ENCODE assay signal across 21 cellular contexts in the genomic region with DNA sequence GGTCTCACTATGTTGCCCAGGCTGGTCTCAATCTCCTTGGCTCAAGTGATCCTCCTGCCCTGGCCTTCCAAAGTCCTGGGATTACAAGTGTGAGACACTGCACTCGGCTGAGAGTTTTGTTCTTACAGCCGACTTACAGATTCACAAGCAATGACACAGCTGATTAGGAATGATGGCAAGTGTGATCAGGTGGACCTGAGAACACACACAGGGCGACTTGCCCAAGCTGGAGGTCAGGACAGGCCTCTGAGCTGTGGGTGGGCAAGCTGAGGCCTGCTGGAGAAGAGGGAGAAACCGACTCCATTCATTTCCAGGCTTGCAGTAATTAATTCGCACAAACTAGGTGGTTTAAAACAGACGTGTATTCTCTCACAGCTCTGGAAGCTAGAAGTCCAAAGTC. TPM values are rescaled to one million over a fixed set of nuclear protein-coding genes. Genes with fewer than 3 reads are reported as not detected.
DNase-seq lines count a peak whose midpoint lies in the region; ATAC-seq, FAIRE-seq and TF ChIP-seq lines count a peak whose summit lies in the region.
"Had no signal": no experiment of that assay in that cellular context is flagged by ENCODE, and none has a peak within 500 bp of the region (broad histone marks: within the 10 kb centered on the region; RNA-seq: fewer than 3 reads in every experiment).

No MANE protein-coding gene starts in this region.

- H2AFZ ChIP-seq in HepG2 (ENCODE audit: low read length) (no peak overlapping the region), mammary epithelial cell (ENCODE audit: low read depth, low read length) (peak overlapping the region; percentile 4)
- H2AFZ ChIP-seq: GM23248, PC-9 had no signal

- no peak for TF ChIP-seq CTCF in HepG2 (CRISPR knock-in tag; IDR thresholded peaks at IDR 0.05)
- TF ChIP-seq CTCF in right lobe of liver (IDR thresholded peaks at IDR 0.05): no peak
- TF ChIP-seq CTCF in mammary epithelial cell (conservative IDR thresholded peaks at IDR 0.05 in 1 of 2, IDR thresholded peaks at IDR 0.05 in 1 of 2; ENCODE audit: extremely low read depth in 1 of 2, insufficient read depth in 1 of 2, low read depth in 1 of 2, low read length in 2 of 2): no peak
- TF ChIP-seq CTCF in foreskin keratinocyte (conservative IDR thresholded peaks at IDR 0.05): no peak

- ATAC-seq in HepG2: peak; percentile 23; the same call in 1 of the 3 replicates
- no peak for ATAC-seq in right lobe of liver
- peak; percentile 75 for ATAC-seq in foreskin keratinocyte
- no peak for ATAC-seq in left colon
- ATAC-seq in HG02981 (IDR thresholded peaks at IDR 0.05; ENCODE audit: unreplicated experiment): no peak
- ATAC-seq: CD8-positive, alpha-beta T cell; HCT116 had no signal

- BruUV-seq in HepG2 (replicated peaks; lab: Mats Ljungman, UMichigan) (no TSS peak), mammary epithelial cell (replicated peaks; lab: Mats Ljungman, UMichigan) (no TSS peak)

- no peak for TF ChIP-seq EP300 in HepG2 (IDR thresholded peaks at IDR 0.05; ENCODE audit: low read depth in 2 of 2, low read length in 2 of 2)
- no peak for TF ChIP-seq EP300 in HepG2 (CRISPR knock-in tag; IDR thresholded peaks at IDR 0.05; ENCODE audit: borderline replicate concordance)

- POLR2A ChIA-PET in HepG2 (lab: Yijun Ruan, JAX): interaction anchor here (0.9 kb wide), 1 partner anchor 18 kb away, joined by 3 read pairs; no protein-coding TSS in a partner anchor

- no peaks in the 10 kb centered on the region for H3K36me3 ChIP-seq in HepG2 (replicated peaks in 1 of 2; ENCODE audit: control insufficient read depth in 1 of 2, insufficient read depth in 2 of 2, low read length in 2 of 2)
- H3K36me3 ChIP-seq in right lobe of liver: no peaks in the 10 kb centered on the region
- H3K36me3 ChIP-seq in mammary epithelial cell (ENCODE audit: insufficient read depth, low read length): no peaks in the 10 kb centered on the region
- no peaks in the 10 kb centered on the region for H3K36me3 ChIP-seq in small intestine (ENCODE audit: control insufficient read depth in 2 of 2, insufficient read depth in 2 of 2, low read length in 2 of 2)
- H3K36me3 ChIP-seq: BLaER1 had no signal

- no peak overlapping the region for H3K4me3 ChIP-seq in HepG2 (replicated peaks in 1 of 3; ENCODE audit: insufficient read depth in 1 of 3, low read depth in 2 of 3, low read length in 3 of 3)
- no peak overlapping the region for H3K4me3 ChIP-seq in right lobe of liver
- H3K4me3 ChIP-seq in mammary epithelial cell (replicated peaks in 1 of 3; ENCODE audit: insufficient read depth in 1 of 3, low read depth in 2 of 3, low read length in 3 of 3): no peak overlapping the region
- no peak overlapping the region for H3K4me3 ChIP-seq in small intestine (ENCODE audit: low read depth in 1 of 2, low read length in 2 of 2)
- H3K4me3 ChIP-seq: BLaER1, GM23248, PC-9, SK-N-MC had no signal

- no peaks in the 10 kb centered on the region for H3K79me2 ChIP-seq in HepG2 (ENCODE audit: insufficient read depth, low read length)
- H3K79me2 ChIP-seq in mammary epithelial cell (ENCODE audit: insufficient read depth, low read length): no peaks in the 10 kb centered on the region

- peaks cover 1 to 17% of the 10 kb centered on the region in 2 experiments; a peak in 3 of 5 replicates for H3K27me3 ChIP-seq in HepG2 (ENCODE audit: control insufficient read depth in 1 of 2, insufficient read depth in 2 of 2, low read length in 2 of 2)
- no peaks in the 10 kb centered on the region for H3K27me3 ChIP-seq in right lobe of liver
- no peaks in the 10 kb centered on the region for H3K27me3 ChIP-seq in mammary epithelial cell (ENCODE audit: insufficient read depth, low read length)
- no peaks in the 10 kb centered on the region for H3K27me3 ChIP-seq in foreskin keratinocyte
- H3K27me3 ChIP-seq in small intestine (ENCODE audit: control insufficient read depth in 2 of 2, insufficient read depth in 2 of 2, low read length in 2 of 2): no peaks in the 10 kb centered on the region
- H3K27me3 ChIP-seq: BLaER1 had no signal

- H3K4me1 ChIP-seq in HepG2 (ENCODE audit: insufficient read depth, low read length): peaks cover 15% of the 10 kb centered on the region; the same call in 1 of the 2 replicates
- no peaks in the 10 kb centered on the region for H3K4me1 ChIP-seq in right lobe of liver
- peaks cover 17% of the 10 kb centered on the region for H3K4me1 ChIP-seq in mammary epithelial cell (ENCODE audit: insufficient read depth, low read length)
- H3K4me1 ChIP-seq in foreskin keratinocyte: peaks cover 8% of the 10 kb centered on the region
- no peaks in the 10 kb centered on the region for H3K4me1 ChIP-seq in small intestine (ENCODE audit: control insufficient read depth in 2 of 2, insufficient read depth in 1 of 2, low read depth in 1 of 2, low read length in 1 of 2)

- TF ChIP-seq RAD21 in HepG2 (CRISPR knock-in tag; IDR thresholded peaks at IDR 0.05): no peak

- H3K4me2 ChIP-seq in HepG2 (ENCODE audit: low read depth, low read length): no peak overlapping the region
- peak overlapping the region; percentile 58 for H3K4me2 ChIP-seq in mammary epithelial cell (ENCODE audit: insufficient read depth, low read depth, low read length)
- H3K4me2 ChIP-seq: BLaER1, PC-9 had no signal

- H3K9ac ChIP-seq in HepG2 (ENCODE audit: insufficient read depth, low read depth, low read length) (no peak overlapping the region), mammary epithelial cell (ENCODE audit: insufficient read depth, low read length) (no peak overlapping the region)
- H3K9ac ChIP-seq: BLaER1, GM23248 had no signal

- TF ChIP-seq POLR2A in HepG2 (IDR thresholded peaks at IDR 0.05; ENCODE audit: insufficient read depth in 1 of 2, low read depth in 2 of 2, low read length in 2 of 2): no peak
- no peak for TF ChIP-seq POLR2A in right lobe of liver (IDR thresholded peaks at IDR 0.05)

- H3K27ac ChIP-seq in HepG2 (ENCODE audit: extremely low read length, insufficient read depth, low read length) (no peak overlapping the region), right lobe of liver (no peak overlapping the region), mammary epithelial cell (ENCODE audit: insufficient read depth, low read depth, low read length) (peak overlapping the region; percentile 1), foreskin keratinocyte (no peak overlapping the region), small intestine (ENCODE audit: low read depth in 1 of 2, low read length in 1 of 2) (no peak overlapping the region)
- H3K27ac ChIP-seq: BLaER1, GM23248, PC-9, SK-N-MC had no signal

- in situ Hi-C loops in HepG2 (cut with HindIII; ENCODE audit: extremely low pct_ligation_motif_present, low pct_unique_long_range_greater_than_20kb): no loop called here
- in situ Hi-C loops in mammary epithelial cell (cut with MboI; ENCODE audit: low sequenced_read_pairs in 2 of 2): no loop called here

- dilution Hi-C loops in mammary epithelial cell (cut with HindIII; ENCODE audit: low sequenced_read_pairs): no loop called here

- CTCF ChIA-PET in HepG2 (lab: Yijun Ruan, JAX; ENCODE audit: low intra/inter-chr PET ratio, low total read pairs) (no interaction called here), mammary epithelial cell (lab: Charles Lee; ENCODE audit: low non-redundant PET) (interaction anchor here (0.6 kb wide), 1 partner anchor 1264 kb away, joined by 6 read pairs; no protein-coding TSS in a partner anchor)

- H3K9me3 ChIP-seq in HepG2 (ENCODE audit: low read length) (no peaks in the 10 kb centered on the region), right lobe of liver (no peaks in the 10 kb centered on the region), mammary epithelial cell (replicated peaks; ENCODE audit: insufficient read depth, low read length) (no peaks in the 10 kb centered on the region), small intestine (ENCODE audit: control insufficient read depth, low read depth) (no peaks in the 10 kb centered on the region)
- H3K9me3 ChIP-seq: BLaER1 had no signal

- no peak for DNase-seq in HepG2 (ENCODE audit: low spot score)
- no peak for DNase-seq in right lobe of liver
- DNase-seq in mammary epithelial cell: peak; percentile 96
- peak; percentile 97 for DNase-seq in foreskin keratinocyte
- no peak for DNase-seq in left colon
- no peak for DNase-seq in T-helper 1 cell
- DNase-seq in small intestine: no peak
- DNase-seq: CD8-positive, alpha-beta T cell; DMS79 treated with DMSO at 0.1 percent for 48 hours; GM23248; Kasumi-1; NCI-H187; NCI-H345; NCI-H526 treated with DMSO at 0.1 percent for 48 hours; PC-9 had no signal

- WGBS in HepG2 (ENCODE audit: low lambda C conversion rate): 0% methylated on average over 6 of the region's 6 CpGs
- 52% methylated on average over 5 of the region's 6 CpGs for WGBS in right lobe of liver (ENCODE audit: insufficient coverage, low coverage, low lambda C conversion rate, missing lambda C conversion rate)
- WGBS in mammary epithelial cell (ENCODE audit: low coverage, missing lambda C conversion rate): 3% methylated on average over 6 of the region's 6 CpGs
- WGBS in small intestine, 3 donors: 42 to 74% (median 51%) methylated on average over 6 of the region's 6 CpGs

- FAIRE-seq in HepG2 (lab: Jason Lieb, UNC) (no peak), small intestine (lab: Jason Lieb, UNC) (no peak)
- FAIRE-seq: G401.6, GM12892 had no signal

- no peaks in the 10 kb centered on the region for H4K20me1 ChIP-seq in HepG2 (ENCODE audit: insufficient read depth, low read length)
- H4K20me1 ChIP-seq in mammary epithelial cell (ENCODE audit: insufficient read depth, low read length): no peaks in the 10 kb centered on the region
- H4K20me1 ChIP-seq: BLaER1 had no signal

- intact Hi-C loops in HepG2 (cut with micrococcal nuclease; ENCODE audit: unreplicated experiment) (no loop called here), right lobe of liver (cut with DNase I) (no loop called here), mammary epithelial cell (cut with micrococcal nuclease) (loop anchor here (1.0 kb wide), 3 partner anchors 8 to 30 kb away; a partner anchor contains a TSS), left colon (cut with DNase I, micrococcal nuclease) (no loop called here)

RNA-seq across cellular contexts. Expression of a gene that starts 8.1 kb away (rescaled TPM):
- total RNA-seq in HepG2 (2016; rRNA removed; fragmentation: Illumina TruSeq; extraction: Trizol) (9.3 and 19.0 TPM in 2 replicates), right lobe of liver (10 to 100 TPM in 4 of 6 experiments, 1 to 10 TPM in 2; 8.1 to 19.7 (median 11.8) TPM), mammary epithelial cell (10 to 100 TPM; 20.7 to 28.9 TPM), foreskin keratinocyte (23.0 and 25.2 TPM in 2 replicates), left colon (10 to 100 TPM; 87.0 to 93.9 TPM)
- 20.9 and 26.1 TPM in 2 replicates for total RNA-seq in HepG2 (2016; cell fraction: cytosol; rRNA removed; fragmentation: Illumina TruSeq; extraction: Trizol; ENCODE audit: low read depth)
- 8.3 and 18.7 TPM in 2 replicates for total RNA-seq in HepG2 (2016; cell fraction: insoluble cytoplasmic fraction; rRNA removed; fragmentation: Illumina TruSeq; extraction: Trizol)
- total RNA-seq in HepG2 (2016; cell fraction: membrane; rRNA removed; fragmentation: Illumina TruSeq; extraction: Trizol): 35.4 and 38.3 TPM in 2 replicates
- 17.2 TPM in 2 replicates for total RNA-seq in HepG2 (2016; cell fraction: nucleus; rRNA removed; fragmentation: Illumina TruSeq; extraction: Trizol)
- polyA plus RNA-seq in HepG2 (2011; rRNA removed) (17.8 and 22.9 TPM in 2 replicates), mammary epithelial cell (16.9 TPM), foreskin keratinocyte (28.6 and 29.7 TPM in 2 replicates), small intestine (100 to 1,000 TPM in 2 of 3 donors, 10 to 100 TPM in 1; 49.0 to 181 (median 161) TPM)
- 16.1 and 23.3 TPM in 2 replicates for polyA plus RNA-seq in HepG2 (2011; cell fraction: cytosol; rRNA removed)
- 60.1 and 73.0 TPM in 2 replicates for polyA plus RNA-seq in HepG2 (2011; cell fraction: nucleus; rRNA removed)
- polyA plus RNA-seq in HepG2 (2012): 16.8 and 18.5 TPM in 2 replicates
- 22.2 and 28.5 TPM in 2 replicates for polyA plus RNA-seq in HepG2 (2016; cell fraction: cytosol; fragmentation: Illumina TruSeq; extraction: Trizol; ENCODE audit: low read depth)
- polyA plus RNA-seq in HepG2 (2016; cell fraction: insoluble cytoplasmic fraction; fragmentation: Illumina TruSeq; extraction: Trizol; ENCODE audit: low read depth): 11.1 and 14.6 TPM in 2 replicates
- 29.9 and 35.4 TPM in 2 replicates for polyA plus RNA-seq in HepG2 (2016; cell fraction: membrane; fragmentation: Illumina TruSeq; extraction: Trizol; ENCODE audit: low read depth)
- 35.0 and 45.7 TPM in 2 replicates for polyA plus RNA-seq in HepG2 (2016; cell fraction: nucleus; fragmentation: Illumina TruSeq; extraction: Trizol; ENCODE audit: insufficient read depth, low read depth)
- polyA minus RNA-seq in HepG2 (2011; rRNA and poly(A)+ RNA removed; ENCODE audit: low replicate concordance): 33.4 and 51.6 TPM in 2 replicates
- polyA minus RNA-seq in HepG2 (2011; cell fraction: cytosol; rRNA and poly(A)+ RNA removed): 18.5 and 22.9 TPM in 2 replicates
- polyA minus RNA-seq in HepG2 (2011; cell fraction: nucleus; rRNA and poly(A)+ RNA removed): 13.3 and 16.9 TPM in 2 replicates
- 24.2 TPM for polyA minus RNA-seq in mammary epithelial cell

RNA-seq across cellular contexts. Expression of a gene that starts 18.4 kb away (rescaled TPM):
- total RNA-seq in HepG2 (2016; rRNA removed; fragmentation: Illumina TruSeq; extraction: Trizol) (not detected in 2 replicates), right lobe of liver (under 1 TPM in 5 of 6 experiments, not detected in 1; 0.20 to 0.43 (median 0.35) TPM), mammary epithelial cell (10 to 100 TPM in 1 of 2 donors, 1 to 10 TPM in 1; 8.5 to 12.2 TPM), foreskin keratinocyte (12.3 and 12.4 TPM in 2 replicates), left colon (under 1 TPM; 0.15 to 0.20 TPM)
- total RNA-seq in HepG2 (2016; cell fraction: cytosol; rRNA removed; fragmentation: Illumina TruSeq; extraction: Trizol; ENCODE audit: low read depth): not detected in 2 replicates
- 0.09 TPM in 1 of 2 replicates, not detected in the other for total RNA-seq in HepG2 (2016; cell fraction: insoluble cytoplasmic fraction; rRNA removed; fragmentation: Illumina TruSeq; extraction: Trizol)
- not detected in 2 replicates for total RNA-seq in HepG2 (2016; cell fraction: membrane; rRNA removed; fragmentation: Illumina TruSeq; extraction: Trizol)
- total RNA-seq in HepG2 (2016; cell fraction: nucleus; rRNA removed; fragmentation: Illumina TruSeq; extraction: Trizol): not detected in 2 replicates
- polyA plus RNA-seq in HepG2 (2011; rRNA removed) (0.04 TPM in 1 of 2 replicates, not detected in the other), mammary epithelial cell (4.0 TPM), foreskin keratinocyte (13.8 and 14.6 TPM in 2 replicates), small intestine (under 1 TPM in 1 of 3 donors, not detected in 2; 0.09 TPM)
- 0.04 TPM in 1 of 2 replicates, not detected in the other for polyA plus RNA-seq in HepG2 (2011; cell fraction: cytosol; rRNA removed)
- polyA plus RNA-seq in HepG2 (2011; cell fraction: nucleus; rRNA removed): not detected in 2 replicates
- polyA plus RNA-seq in HepG2 (2012): not detected in 2 replicates
- not detected in 2 replicates for polyA plus RNA-seq in HepG2 (2016; cell fraction: cytosol; fragmentation: Illumina TruSeq; extraction: Trizol; ENCODE audit: low read depth)
- polyA plus RNA-seq in HepG2 (2016; cell fraction: insoluble cytoplasmic fraction; fragmentation: Illumina TruSeq; extraction: Trizol; ENCODE audit: low read depth): not detected in 2 replicates
- not detected in 2 replicates for polyA plus RNA-seq in HepG2 (2016; cell fraction: membrane; fragmentation: Illumina TruSeq; extraction: Trizol; ENCODE audit: low read depth)
- polyA plus RNA-seq in HepG2 (2016; cell fraction: nucleus; fragmentation: Illumina TruSeq; extraction: Trizol; ENCODE audit: insufficient read depth, low read depth): not detected in 2 replicates
- polyA minus RNA-seq in HepG2 (2011; rRNA and poly(A)+ RNA removed; ENCODE audit: low replicate concordance): 0.72 TPM in 1 of 2 replicates, not detected in the other
- polyA minus RNA-seq in HepG2 (2011; cell fraction: cytosol; rRNA and poly(A)+ RNA removed): not detected in 2 replicates
- not detected in 2 replicates for polyA minus RNA-seq in HepG2 (2011; cell fraction: nucleus; rRNA and poly(A)+ RNA removed)
- polyA minus RNA-seq in mammary epithelial cell: 1.5 TPM

RNA-seq across cellular contexts. Expression of a gene that starts 30.2 kb away (rescaled TPM):
- total RNA-seq in HepG2 (2016; rRNA removed; fragmentation: Illumina TruSeq; extraction: Trizol) (10.2 and 11.7 TPM in 2 replicates), right lobe of liver (1 to 10 TPM; 5.8 to 9.6 (median 8.5) TPM), mammary epithelial cell (10 to 100 TPM; 10.3 to 32.7 TPM), foreskin keratinocyte (19.7 TPM in 2 replicates), left colon (10 to 100 TPM; 12.9 to 14.9 TPM)
- total RNA-seq in HepG2 (2016; cell fraction: cytosol; rRNA removed; fragmentation: Illumina TruSeq; extraction: Trizol; ENCODE audit: low read depth): 2.3 and 3.1 TPM in 2 replicates
- total RNA-seq in HepG2 (2016; cell fraction: insoluble cytoplasmic fraction; rRNA removed; fragmentation: Illumina TruSeq; extraction: Trizol): 8.4 and 12.8 TPM in 2 replicates
- total RNA-seq in HepG2 (2016; cell fraction: membrane; rRNA removed; fragmentation: Illumina TruSeq; extraction: Trizol): 3.2 and 3.9 TPM in 2 replicates
- total RNA-seq in HepG2 (2016; cell fraction: nucleus; rRNA removed; fragmentation: Illumina TruSeq; extraction: Trizol): 9.0 and 10.0 TPM in 2 replicates
- polyA plus RNA-seq in HepG2 (2011; rRNA removed) (9.1 and 12.7 TPM in 2 replicates), mammary epithelial cell (13.2 TPM), foreskin keratinocyte (20.0 and 20.1 TPM in 2 replicates), small intestine (10 to 100 TPM; 14.8 to 18.2 (median 18.1) TPM)
- polyA plus RNA-seq in HepG2 (2011; cell fraction: cytosol; rRNA removed): 4.8 and 4.9 TPM in 2 replicates
- polyA plus RNA-seq in HepG2 (2011; cell fraction: nucleus; rRNA removed): 29.3 and 32.2 TPM in 2 replicates
- 12.5 and 15.9 TPM in 2 replicates for polyA plus RNA-seq in HepG2 (2012)
- polyA plus RNA-seq in HepG2 (2016; cell fraction: cytosol; fragmentation: Illumina TruSeq; extraction: Trizol; ENCODE audit: low read depth): 1.9 and 2.1 TPM in 2 replicates
- polyA plus RNA-seq in HepG2 (2016; cell fraction: insoluble cytoplasmic fraction; fragmentation: Illumina TruSeq; extraction: Trizol; ENCODE audit: low read depth): 11.0 and 12.8 TPM in 2 replicates
- polyA plus RNA-seq in HepG2 (2016; cell fraction: membrane; fragmentation: Illumina TruSeq; extraction: Trizol; ENCODE audit: low read depth): 3.0 and 4.1 TPM in 2 replicates
- 59.6 and 63.0 TPM in 2 replicates for polyA plus RNA-seq in HepG2 (2016; cell fraction: nucleus; fragmentation: Illumina TruSeq; extraction: Trizol; ENCODE audit: insufficient read depth, low read depth)
- polyA minus RNA-seq in HepG2 (2011; rRNA and poly(A)+ RNA removed; ENCODE audit: low replicate concordance): 12.6 and 33.9 TPM in 2 replicates
- 5.1 and 8.9 TPM in 2 replicates for polyA minus RNA-seq in HepG2 (2011; cell fraction: cytosol; rRNA and poly(A)+ RNA removed)
- 8.8 and 9.8 TPM in 2 replicates for polyA minus RNA-seq in HepG2 (2011; cell fraction: nucleus; rRNA and poly(A)+ RNA removed)
- 19.7 TPM for polyA minus RNA-seq in mammary epithelial cell

RNA-seq across cellular contexts. Expression of a gene that starts 32.5 kb away (rescaled TPM):
- total RNA-seq in HepG2 (2016; rRNA removed; fragmentation: Illumina TruSeq; extraction: Trizol): 72.9 and 75.5 TPM in 2 replicates
- 37.8 and 38.2 TPM in 2 replicates for total RNA-seq in HepG2 (2016; cell fraction: cytosol; rRNA removed; fragmentation: Illumina TruSeq; extraction: Trizol; ENCODE audit: low read depth)
- 60.9 and 73.7 TPM in 2 replicates for total RNA-seq in HepG2 (2016; cell fraction: insoluble cytoplasmic fraction; rRNA removed; fragmentation: Illumina TruSeq; extraction: Trizol)
- total RNA-seq in HepG2 (2016; cell fraction: membrane; rRNA removed; fragmentation: Illumina TruSeq; extraction: Trizol): 75.5 and 78.9 TPM in 2 replicates
- 35.4 and 45.7 TPM in 2 replicates for total RNA-seq in HepG2 (2016; cell fraction: nucleus; rRNA removed; fragmentation: Illumina TruSeq; extraction: Trizol)
- polyA plus RNA-seq in HepG2 (2011; rRNA removed): 56.7 and 72.4 TPM in 2 replicates
- polyA plus RNA-seq in HepG2 (2011; cell fraction: cytosol; rRNA removed): 40.4 and 55.8 TPM in 2 replicates
- 51.5 and 70.2 TPM in 2 replicates for polyA plus RNA-seq in HepG2 (2011; cell fraction: nucleus; rRNA removed)
- polyA plus RNA-seq in HepG2 (2012): 46.5 and 50.3 TPM in 2 replicates
- 24.3 and 29.7 TPM in 2 replicates for polyA plus RNA-seq in HepG2 (2016; cell fraction: cytosol; fragmentation: Illumina TruSeq; extraction: Trizol; ENCODE audit: low read depth)
- polyA plus RNA-seq in HepG2 (2016; cell fraction: insoluble cytoplasmic fraction; fragmentation: Illumina TruSeq; extraction: Trizol; ENCODE audit: low read depth): 71.7 and 84.0 TPM in 2 replicates
- 56.3 and 60.2 TPM in 2 replicates for polyA plus RNA-seq in HepG2 (2016; cell fraction: membrane; fragmentation: Illumina TruSeq; extraction: Trizol; ENCODE audit: low read depth)
- polyA plus RNA-seq in HepG2 (2016; cell fraction: nucleus; fragmentation: Illumina TruSeq; extraction: Trizol; ENCODE audit: insufficient read depth, low read depth): 62.2 and 71.4 TPM in 2 replicates
- polyA minus RNA-seq in HepG2 (2011; rRNA and poly(A)+ RNA removed; ENCODE audit: low replicate concordance): 113 and 248 TPM in 2 replicates
- 40.0 and 43.1 TPM in 2 replicates for polyA minus RNA-seq in HepG2 (2011; cell fraction: cytosol; rRNA and poly(A)+ RNA removed)
- 24.3 and 29.7 TPM in 2 replicates for polyA minus RNA-seq in HepG2 (2011; cell fraction: nucleus; rRNA and poly(A)+ RNA removed)
- 10 to 100 TPM; 36.7 to 60.7 (median 41.2) TPM for total RNA-seq in right lobe of liver
- 10 to 100 TPM; 47.5 to 51.0 TPM for total RNA-seq in mammary epithelial cell
- polyA plus RNA-seq in mammary epithelial cell: 46.1 TPM
- polyA minus RNA-seq in mammary epithelial cell: 108 TPM
- 58.4 and 59.2 TPM in 2 replicates for total RNA-seq in foreskin keratinocyte
- polyA plus RNA-seq in foreskin keratinocyte: 53.8 and 57.2 TPM in 2 replicates
- 10 to 100 TPM; 52.3 to 54.5 TPM for total RNA-seq in left colon
- 10 to 100 TPM; 44.0 to 73.8 (median 68.9) TPM for polyA plus RNA-seq in small intestine

RNA-seq across cellular contexts. Expression of a gene that starts 33.2 kb away (rescaled TPM):
- 4.8 and 5.4 TPM in 2 replicates for total RNA-seq in HepG2 (2016; rRNA removed; fragmentation: Illumina TruSeq; extraction: Trizol)
- total RNA-seq in HepG2 (2016; cell fraction: cytosol; rRNA removed; fragmentation: Illumina TruSeq; extraction: Trizol; ENCODE audit: low read depth): 4.1 and 5.0 TPM in 2 replicates
- 4.8 and 5.1 TPM in 2 replicates for total RNA-seq in HepG2 (2016; cell fraction: insoluble cytoplasmic fraction; rRNA removed; fragmentation: Illumina TruSeq; extraction: Trizol)
- 7.2 and 8.5 TPM in 2 replicates for total RNA-seq in HepG2 (2016; cell fraction: membrane; rRNA removed; fragmentation: Illumina TruSeq; extraction: Trizol)
- 2.6 and 3.2 TPM in 2 replicates for total RNA-seq in HepG2 (2016; cell fraction: nucleus; rRNA removed; fragmentation: Illumina TruSeq; extraction: Trizol)
- polyA plus RNA-seq in HepG2 (2011; rRNA removed): 8.0 and 8.6 TPM in 2 replicates
- polyA plus RNA-seq in HepG2 (2011; cell fraction: cytosol; rRNA removed): 9.2 and 13.0 TPM in 2 replicates
- polyA plus RNA-seq in HepG2 (2011; cell fraction: nucleus; rRNA removed): 7.4 and 7.6 TPM in 2 replicates
- 2.5 and 6.6 TPM in 2 replicates for polyA plus RNA-seq in HepG2 (2012)
- polyA plus RNA-seq in HepG2 (2016; cell fraction: cytosol; fragmentation: Illumina TruSeq; extraction: Trizol; ENCODE audit: low read depth): 6.2 and 7.7 TPM in 2 replicates
- 6.3 and 8.0 TPM in 2 replicates for polyA plus RNA-seq in HepG2 (2016; cell fraction: insoluble cytoplasmic fraction; fragmentation: Illumina TruSeq; extraction: Trizol; ENCODE audit: low read depth)
- 8.2 and 8.7 TPM in 2 replicates for polyA plus RNA-seq in HepG2 (2016; cell fraction: membrane; fragmentation: Illumina TruSeq; extraction: Trizol; ENCODE audit: low read depth)
- 11.5 and 12.4 TPM in 2 replicates for polyA plus RNA-seq in HepG2 (2016; cell fraction: nucleus; fragmentation: Illumina TruSeq; extraction: Trizol; ENCODE audit: insufficient read depth, low read depth)
- 7.8 and 7.9 TPM in 2 replicates for polyA minus RNA-seq in HepG2 (2011; rRNA and poly(A)+ RNA removed; ENCODE audit: low replicate concordance)
- polyA minus RNA-seq in HepG2 (2011; cell fraction: cytosol; rRNA and poly(A)+ RNA removed): 1.8 and 2.3 TPM in 2 replicates
- polyA minus RNA-seq in HepG2 (2011; cell fraction: nucleus; rRNA and poly(A)+ RNA removed): 0.39 and 0.87 TPM in 2 replicates
- total RNA-seq in right lobe of liver: 1 to 10 TPM in 4 of 6 experiments, under 1 TPM in 2; 0.97 to 2.8 (median 2.0) TPM
- 1 to 10 TPM; 3.3 to 8.2 TPM for total RNA-seq in mammary epithelial cell
- polyA plus RNA-seq in mammary epithelial cell: 8.9 TPM
- polyA minus RNA-seq in mammary epithelial cell: 0.57 TPM
- 6.3 and 6.8 TPM in 2 replicates for total RNA-seq in foreskin keratinocyte
- polyA plus RNA-seq in foreskin keratinocyte: 8.2 and 10.1 TPM in 2 replicates
- 10 to 100 TPM in 1 of 2 donors, 1 to 10 TPM in 1; 9.3 to 12.5 TPM for total RNA-seq in left colon
- polyA plus RNA-seq in small intestine: 10 to 100 TPM; 13.0 to 19.0 (median 15.4) TPM

Comparison
In these comparisons a context has a peak if more than half of its experiments do, and no peak if none do; other contexts are left out.
1. ATAC-seq: peak in HepG2 (single experiment) and foreskin keratinocyte (single experiment); none in right lobe of liver (0 of 4), left colon (single experiment) and HG02981 (single experiment).
2. DNase-seq: peak in mammary epithelial cell (single experiment) and foreskin keratinocyte (2 of 2); none in HepG2 (single experiment), right lobe of liver (0 of 3), left colon (0 of 2), T-helper 1 cell (0 of 5) and small intestine (single experiment).